In the genomic region with DNA sequence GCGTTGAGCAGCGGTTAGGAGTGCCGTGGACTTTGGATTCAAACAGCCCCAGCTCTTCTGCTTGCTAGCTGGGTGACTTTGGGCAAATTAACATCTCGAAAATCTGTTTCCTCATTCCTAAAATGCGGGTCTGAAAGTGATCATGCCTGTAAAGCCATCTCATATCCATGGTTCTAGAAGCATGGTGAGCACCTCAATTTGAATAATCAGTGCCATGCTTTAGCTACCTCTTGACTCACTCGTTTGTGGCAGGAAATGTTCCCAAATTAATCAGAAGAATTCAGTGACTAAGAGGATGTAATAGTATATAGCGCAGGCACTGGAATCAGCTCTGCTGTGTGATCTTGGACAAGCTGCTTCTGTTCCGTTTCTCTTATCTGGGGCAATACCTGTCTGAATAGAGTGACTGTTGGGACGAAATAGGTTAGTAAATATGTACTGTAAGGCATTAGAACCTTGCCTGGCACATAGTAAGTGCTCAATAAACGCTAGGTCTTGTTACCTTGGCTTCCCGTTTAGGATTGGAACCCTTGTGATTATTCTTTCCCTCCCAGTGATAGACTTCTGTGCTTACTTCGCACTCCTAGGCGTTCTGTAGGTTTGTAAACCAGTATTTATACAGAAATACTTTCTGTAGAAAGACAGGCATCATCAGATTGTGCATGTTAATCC, we compare ENCODE assay signal across 8 cellular contexts. TPM values are rescaled to one million over a fixed set of nuclear protein-coding genes. Genes with fewer than 3 reads are reported as not detected.
DNase-seq lines count a peak whose midpoint lies in the region; ATAC-seq, FAIRE-seq and TF ChIP-seq lines count a peak whose summit lies in the region.

No MANE protein-coding gene starts in this region.

- H3K27ac Mint-ChIP-seq in naive thymus-derived CD8-positive, alpha-beta T cell = peak overlapping the region; percentile 78 to 95 (median 86)

- H3K4me1 Mint-ChIP-seq in naive thymus-derived CD8-positive, alpha-beta T cell = peaks cover 15 to 35% (median 27%) of the 10 kb centered on the region in 4 donors

- peak overlapping the region; percentile 65 for H3K27ac ChIP-seq in endothelial cell of umbilical vein (ENCODE audit: insufficient read depth, low read depth, low read length)

- POLR2A ChIA-PET in endothelial cell of umbilical vein (lab: Charles Lee) = interaction anchor here (0.8 to 1.2 kb wide), 4 partner anchors 33 to 506 kb away, joined by 3 to 6 read pairs (median 4); partner anchors contain the start of genes DAZAP2 and POU6F1
- POLR2A ChIA-PET in naive thymus-derived CD8-positive, alpha-beta T cell (lab: Charles Lee) = interaction anchor here (0.8 to 2.2 kb wide), 8 partner anchors 9 to 71 kb away, joined by 3 to 13 read pairs (median 4); partner anchors contain the start of gene DAZAP2

- no peaks in the 10 kb centered on the region for H3K27me3 Mint-ChIP-seq in naive thymus-derived CD8-positive, alpha-beta T cell

- peak overlapping the region; percentile 92 for H3K4me2 ChIP-seq in endothelial cell of umbilical vein (ENCODE audit: insufficient read depth, low read length)

- no peaks in the 10 kb centered on the region for H4K20me1 ChIP-seq in endothelial cell of umbilical vein (replicated peaks; ENCODE audit: control insufficient read depth, extremely low read depth, insufficient read depth, low read length)

- no peaks in the 10 kb centered on the region for H3K9me3 ChIP-seq in endothelial cell of umbilical vein (replicated peaks; ENCODE audit: control insufficient read depth, insufficient read depth, low read length)

- H3K36me3 Mint-ChIP-seq in naive thymus-derived CD8-positive, alpha-beta T cell = no peaks in the 10 kb centered on the region

- FAIRE-seq in RCC 7860 (lab: Jason Lieb, UNC) = peak; percentile 58
- FAIRE-seq in endothelial cell of umbilical vein (lab: Jason Lieb, UNC) = peak; percentile 93

- no peaks in the 10 kb centered on the region for H3K36me3 ChIP-seq in endothelial cell of umbilical vein (ENCODE audit: control insufficient read depth in 2 of 2, extremely low read depth in 1 of 2, insufficient read depth in 2 of 2, low read length in 2 of 2)

- peak overlapping the region; percentile 81 for H2AFZ ChIP-seq in endothelial cell of umbilical vein (ENCODE audit: low read depth, low read length)

- no peaks in the 10 kb centered on the region for H3K9me1 ChIP-seq in endothelial cell of umbilical vein (replicated peaks; ENCODE audit: control insufficient read depth, extremely low read depth, insufficient read depth, low read length)

- no TSS peak for BruUV-seq in endothelial cell of umbilical vein (replicated peaks; lab: Mats Ljungman, UMichigan)

- peak; percentile 25 for DNase-seq in NCI-H2107 treated with DMSO at 0.1 percent for 48 hours (lab: John Stamatoyannopoulos, UW; ENCODE audit: unreplicated experiment)
- no peak for DNase-seq in NCI-H2107 (lab: John Stamatoyannopoulos, UW)
- DNase-seq in RCC 7860 (ENCODE audit: low spot score) = peak; percentile 83
- DNase-seq in endothelial cell of umbilical vein (ENCODE audit: low read depth, low spot score) = peak; percentile 72
- DNase-seq in naive thymus-derived CD8-positive, alpha-beta T cell = no peak
- DNase-seq in NCI-H2081 treated with DMSO at 0.1 percent for 48 hours (lab: John Stamatoyannopoulos, UW) = no peak
- DNase-seq in stimulated activated CD4-positive, alpha-beta T cell treated with anti-CD3 and anti-CD28 coated beads, Interleukin-1b, Interleukin-23, amount 100 ng/mL, for 48 hours = no peak
- no peak for DNase-seq in stimulated activated CD4-positive, alpha-beta T cell treated with anti-CD3 and anti-CD28 coated beads, Interleukin-4, amount 100 ng/mL, for 1 hour

- peaks cover 21% of the 10 kb centered on the region for H3K79me2 ChIP-seq in endothelial cell of umbilical vein (ENCODE audit: control insufficient read depth, insufficient read depth, low read length)

- peak overlapping the region; percentile 87 to 96 (median 94) for H3K4me3 Mint-ChIP-seq in naive thymus-derived CD8-positive, alpha-beta T cell

- intact Hi-C loops in endothelial cell of umbilical vein (cut with micrococcal nuclease) = loop anchor here (2.0 to 5.0 kb wide), 2 partner anchors 54 to 188 kb away; partner anchors contain the start of genes CSRNP2 and POU6F1

- TF ChIP-seq CTCF in endothelial cell of umbilical vein (IDR thresholded peaks at IDR 0.05; ENCODE audit: extremely low read depth in 1 of 2, insufficient read depth in 1 of 2, low read depth in 1 of 2, low read length in 2 of 2) = no peak

- H3K27me3 ChIP-seq in endothelial cell of umbilical vein (ENCODE audit: control insufficient read depth in 2 of 2, insufficient read depth in 2 of 2, low read length in 2 of 2) = no peaks in the 10 kb centered on the region

- H3K9me3 Mint-ChIP-seq in naive thymus-derived CD8-positive, alpha-beta T cell = no peaks in the 10 kb centered on the region

- H3K4me1 ChIP-seq in endothelial cell of umbilical vein (ENCODE audit: control insufficient read depth, extremely low read depth, insufficient read depth, low read length) = peaks cover 19% of the 10 kb centered on the region

- H3K4me3 ChIP-seq in endothelial cell of umbilical vein (replicated peaks in 1 of 3; ENCODE audit: insufficient read depth in 1 of 3, low read depth in 1 of 3, low read length in 3 of 3) = peak overlapping the region; percentile 45 to 92 (median 76)

- TF ChIP-seq POLR2A in endothelial cell of umbilical vein (IDR thresholded peaks at IDR 0.05; ENCODE audit: low read depth, low read length) = no peak

- no peak for ATAC-seq in naive thymus-derived CD8-positive, alpha-beta T cell

- CTCF ChIA-PET in endothelial cell of umbilical vein (lab: Charles Lee) = interaction anchor here (0.7 to 3.8 kb wide), 9 partner anchors 19 to 189 kb away, joined by 3 to 35 read pairs (median 4); partner anchors contain the start of genes DAZAP2 and POU6F1

- H3K9ac ChIP-seq in endothelial cell of umbilical vein (replicated peaks; ENCODE audit: extremely low read depth, insufficient read depth, low read length) = peak overlapping the region; percentile 56

- dilution Hi-C loops in endothelial cell of umbilical vein (cut with MboI; ENCODE audit: extremely low pct_ligation_motif_present, low sequenced_read_pairs) = no loop called here

TF ChIP-seq in endothelial cell of umbilical vein, 7 proteins besides CTCF, POLR2A, EP300 and RAD21 (continues in another document):
- TF ChIP-seq MYC (IDR thresholded peaks at IDR 0.05; ENCODE audit: low read depth, low read length) = no peak
- TF ChIP-seq, protein P1, sequence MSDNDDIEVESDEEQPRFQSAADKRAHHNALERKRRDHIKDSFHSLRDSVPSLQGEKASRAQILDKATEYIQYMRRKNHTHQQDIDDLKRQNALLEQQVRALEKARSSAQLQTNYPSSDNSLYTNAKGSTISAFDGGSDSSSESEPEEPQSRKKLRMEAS (IDR thresholded peaks at IDR 0.05; ENCODE audit: insufficient read depth, insufficient read length) = no peak

RNA-seq across cellular contexts. Expression of gene SMAGP, which starts 0.8 kb away (rescaled TPM):
- 26.2 and 29.1 TPM in 2 replicates for total RNA-seq in endothelial cell of umbilical vein
- polyA plus RNA-seq in endothelial cell of umbilical vein = 17.3 and 21.4 TPM in 2 replicates
- 28.6 and 31.2 TPM in 2 replicates for polyA plus RNA-seq in endothelial cell of umbilical vein (2011; cell fraction: cytosol; rRNA removed)
- polyA plus RNA-seq in endothelial cell of umbilical vein (2011; cell fraction: nucleus; rRNA removed) = 14.3 and 15.7 TPM in 2 replicates
- 27.2 and 45.2 TPM in 2 replicates for polyA plus RNA-seq in endothelial cell of umbilical vein (2012)
- 13.6 and 14.7 TPM in 2 replicates for polyA minus RNA-seq in endothelial cell of umbilical vein
- polyA minus RNA-seq in endothelial cell of umbilical vein (2011; cell fraction: cytosol; rRNA and poly(A)+ RNA removed) = 10.1 TPM
- polyA minus RNA-seq in endothelial cell of umbilical vein (2011; cell fraction: nucleus; rRNA and poly(A)+ RNA removed) = 5.5 and 8.9 TPM in 2 replicates
- total RNA-seq in naive thymus-derived CD8-positive, alpha-beta T cell = 1 to 10 TPM; 5.5 to 6.9 TPM
- 10 to 100 TPM; 15.1 to 18.5 (median 15.6) TPM for polyA plus RNA-seq in naive thymus-derived CD8-positive, alpha-beta T cell

RNA-seq across cellular contexts. Expression of gene DAZAP2, which starts 32.4 kb away (rescaled TPM):
- 177 TPM in 2 replicates for total RNA-seq in endothelial cell of umbilical vein
- polyA plus RNA-seq in endothelial cell of umbilical vein = 497 and 614 TPM in 2 replicates
- polyA plus RNA-seq in endothelial cell of umbilical vein (2011; cell fraction: cytosol; rRNA removed) = 363 and 410 TPM in 2 replicates
- polyA plus RNA-seq in endothelial cell of umbilical vein (2011; cell fraction: nucleus; rRNA removed) = 196 and 220 TPM in 2 replicates
- 238 and 242 TPM in 2 replicates for polyA plus RNA-seq in endothelial cell of umbilical vein (2012)
- 443 and 505 TPM in 2 replicates for polyA minus RNA-seq in endothelial cell of umbilical vein
- polyA minus RNA-seq in endothelial cell of umbilical vein (2011; cell fraction: cytosol; rRNA and poly(A)+ RNA removed) = 151 TPM
- 81.2 and 97.2 TPM in 2 replicates for polyA minus RNA-seq in endothelial cell of umbilical vein (2011; cell fraction: nucleus; rRNA and poly(A)+ RNA removed)
- 100 to 1,000 TPM; 301 to 314 TPM for total RNA-seq in naive thymus-derived CD8-positive, alpha-beta T cell
- polyA plus RNA-seq in naive thymus-derived CD8-positive, alpha-beta T cell = 1,000 to 10,000 TPM; 1,276 to 1,317 (median 1,313) TPM

RNA-seq across cellular contexts. Expression of gene BIN2, which starts 53.0 kb away (rescaled TPM):
- not detected in 2 replicates for total RNA-seq in endothelial cell of umbilical vein
- polyA plus RNA-seq in endothelial cell of umbilical vein = not detected in 2 replicates
- not detected in 2 replicates for polyA plus RNA-seq in endothelial cell of umbilical vein (2011; cell fraction: cytosol; rRNA removed)
- not detected in 2 replicates for polyA plus RNA-seq in endothelial cell of umbilical vein (2011; cell fraction: nucleus; rRNA removed)
- not detected in 2 replicates for polyA plus RNA-seq in endothelial cell of umbilical vein (2012)
- polyA minus RNA-seq in endothelial cell of umbilical vein = not detected in 2 replicates
- polyA minus RNA-seq in endothelial cell of umbilical vein (2011; cell fraction: cytosol; rRNA and poly(A)+ RNA removed) = not detected
- polyA minus RNA-seq in endothelial cell of umbilical vein (2011; cell fraction: nucleus; rRNA and poly(A)+ RNA removed) = not detected in 2 replicates
- 100 to 1,000 TPM; 257 to 267 TPM for total RNA-seq in naive thymus-derived CD8-positive, alpha-beta T cell
- polyA plus RNA-seq in naive thymus-derived CD8-positive, alpha-beta T cell = 100 to 1,000 TPM; 228 to 303 (median 266) TPM

RNA-seq across cellular contexts. Expression of gene POU6F1, which starts 53.1 kb away (rescaled TPM):
- total RNA-seq in endothelial cell of umbilical vein = 14.4 and 17.5 TPM in 2 replicates
- polyA plus RNA-seq in endothelial cell of umbilical vein = 5.4 and 6.4 TPM in 2 replicates
- 3.1 and 4.3 TPM in 2 replicates for polyA plus RNA-seq in endothelial cell of umbilical vein (2011; cell fraction: cytosol; rRNA removed)
- polyA plus RNA-seq in endothelial cell of umbilical vein (2011; cell fraction: nucleus; rRNA removed) = 13.3 and 18.1 TPM in 2 replicates
- 4.3 and 6.7 TPM in 2 replicates for polyA plus RNA-seq in endothelial cell of umbilical vein (2012)
- 4.0 and 5.6 TPM in 2 replicates for polyA minus RNA-seq in endothelial cell of umbilical vein
- polyA minus RNA-seq in endothelial cell of umbilical vein (2011; cell fraction: cytosol; rRNA and poly(A)+ RNA removed) = 5.1 TPM
- polyA minus RNA-seq in endothelial cell of umbilical vein (2011; cell fraction: nucleus; rRNA and poly(A)+ RNA removed) = 6.8 and 7.0 TPM in 2 replicates
- total RNA-seq in naive thymus-derived CD8-positive, alpha-beta T cell = 10 to 100 TPM; 46.2 to 49.7 TPM
- polyA plus RNA-seq in naive thymus-derived CD8-positive, alpha-beta T cell = 1 to 10 TPM in 2 of 3 donors, under 1 TPM in 1; 0.62 to 1.8 (median 1.7) TPM

Comparison
In these comparisons a context has a peak if more than half of its experiments do, and no peak if none do; other contexts are left out.
1. DNase-seq: peak in NCI-H2107 treated with DMSO at 0.1 percent for 48 hours (single experiment), RCC 7860 (single experiment) and endothelial cell of umbilical vein (single experiment); none in NCI-H2107 (single experiment), naive thymus-derived CD8-positive, alpha-beta T cell (0 of 10), NCI-H2081 treated with DMSO at 0.1 percent for 48 hours (single experiment), stimulated activated CD4-positive, alpha-beta T cell treated with anti-CD3 and anti-CD28 coated beads, Interleukin-1b, Interleukin-23, amount 100 ng/mL, for 48 hours (single experiment) and stimulated activated CD4-positive, alpha-beta T cell treated with anti-CD3 and anti-CD28 coated beads, Interleukin-4, amount 100 ng/mL, for 1 hour (single experiment).
2. RNA of gene BIN2, which starts 53.0 kb away (total RNA-seq): 257 to 267 TPM in naive thymus-derived CD8-positive, alpha-beta T cell; not detected in endothelial cell of umbilical vein; every median in the first group is over 100 times any median in the second.